In genomic region chr20:23201658-23202057, GRCh38 we compare ENCODE assay signal across 14 cellular contexts.
DNase-seq lines count a peak whose midpoint lies in the region; ATAC-seq, FAIRE-seq and TF ChIP-seq lines count a peak whose summit lies in the region.
"Had no signal": no experiment of that assay in that cellular context is flagged by ENCODE, and none has a peak within 500 bp of the region (broad histone marks: within the 10 kb centered on the region; RNA-seq: fewer than 3 reads in every experiment).

No MANE protein-coding gene starts in this region.

- H3K27me3 ChIP-seq in right lobe of liver (no peaks in the 10 kb centered on the region), HepG2 (ENCODE audit: control insufficient read depth in 1 of 2, insufficient read depth in 2 of 2, low read length in 2 of 2) (peaks cover 0 to 14% of the 10 kb centered on the region in 2 experiments; a peak in 2 of 5 replicates)
- no peaks in the 10 kb centered on the region for H3K27me3 ChIP-seq in CD8-positive, alpha-beta T cell (ENCODE audit: insufficient read depth, low read length)
- H3K27me3 ChIP-seq: BLaER1 had no signal

- no peak overlapping the region for H3K27ac Mint-ChIP-seq in CD8-positive, alpha-beta T cell
- H3K27ac Mint-ChIP-seq: CD4-positive, alpha-beta memory T cell had no signal

- TF ChIP-seq CTCF in right lobe of liver (IDR thresholded peaks at IDR 0.05) (no peak), HepG2 (CRISPR knock-in tag; IDR thresholded peaks at IDR 0.05) (no peak), VCaP (conservative IDR thresholded peaks at IDR 0.05) (no peak)
- TF ChIP-seq CTCF in CD8-positive, alpha-beta T cell (IDR thresholded peaks at IDR 0.05): no peak

- POLR2A ChIA-PET in HepG2 (lab: Yijun Ruan, JAX): no interaction called here
- POLR2A ChIA-PET in CD8-positive, alpha-beta T cell (lab: Charles Lee): no interaction called here

- H4K20me1 ChIP-seq in HepG2 (ENCODE audit: insufficient read depth, low read length): no peaks in the 10 kb centered on the region
- H4K20me1 ChIP-seq: BLaER1 had no signal

- H3K27me3 Mint-ChIP-seq in CD8-positive, alpha-beta T cell (ENCODE audit: low read depth): peaks cover 9% of the 10 kb centered on the region

- BruUV-seq in HepG2 (replicated peaks; lab: Mats Ljungman, UMichigan): no TSS peak

- no peak for FAIRE-seq in HepG2 (lab: Jason Lieb, UNC)

- intact Hi-C loops in right lobe of liver (cut with DNase I) (no loop called here), HepG2 (cut with micrococcal nuclease; ENCODE audit: unreplicated experiment) (loop anchor here (1.0 to 2.0 kb wide), 2 partner anchors 158 to 351 kb away; no protein-coding TSS in a partner anchor)
- intact Hi-C loops in CD8-positive, alpha-beta T cell (cut with DNase I, micrococcal nuclease): no loop called here

- no peaks in the 10 kb centered on the region for H3K36me3 Mint-ChIP-seq in CD8-positive, alpha-beta T cell
- H3K36me3 Mint-ChIP-seq: CD4-positive, alpha-beta memory T cell had no signal

- H3K9ac ChIP-seq in HepG2 (ENCODE audit: insufficient read depth, low read depth, low read length): no peak overlapping the region
- H3K9ac ChIP-seq: BLaER1, GM23248 had no signal

- H3K4me2 ChIP-seq in HepG2 (ENCODE audit: low read depth, low read length): no peak overlapping the region
- H3K4me2 ChIP-seq: BLaER1 had no signal

- H3K27ac ChIP-seq in right lobe of liver: no peak overlapping the region
- no peak overlapping the region for H3K27ac ChIP-seq in HepG2 (ENCODE audit: extremely low read length, insufficient read depth, low read length)
- H3K27ac ChIP-seq in VCaP: peak overlapping the region; percentile 92
- no peak overlapping the region for H3K27ac ChIP-seq in CD8-positive, alpha-beta T cell (ENCODE audit: low read depth, low read length)
- H3K27ac ChIP-seq: BLaER1, GM23248 had no signal

- TF ChIP-seq RAD21 in HepG2 (CRISPR knock-in tag; IDR thresholded peaks at IDR 0.05): no peak

- ATAC-seq in right lobe of liver (peak; percentile 11 to 68 (median 38)), HepG2 (no peak), GM19467 (IDR thresholded peaks at IDR 0.05; ENCODE audit: unreplicated experiment) (no peak), GM21515 (IDR thresholded peaks at IDR 0.05; ENCODE audit: unreplicated experiment) (no peak)
- ATAC-seq in CD8-positive, alpha-beta T cell: no peak

- DNase-seq in right lobe of liver (no peak), HepG2 (ENCODE audit: low spot score) (no peak), iPS-NIHi7 (ENCODE audit: extremely low spot score) (peak; percentile 1)
- DNase-seq in CD8-positive, alpha-beta T cell: no peak
- DNase-seq: DMS79 treated with DMSO at 0.1 percent for 48 hours, GF-D8 had no signal

- H3K4me1 Mint-ChIP-seq in CD8-positive, alpha-beta T cell (ENCODE audit: low read depth): no peaks in the 10 kb centered on the region

- H3K4me3 Mint-ChIP-seq in CD8-positive, alpha-beta T cell: no peak overlapping the region
- H3K4me3 Mint-ChIP-seq: CD4-positive, alpha-beta memory T cell had no signal

- H3K79me2 ChIP-seq in HepG2 (ENCODE audit: insufficient read depth, low read length): no peaks in the 10 kb centered on the region

- no peaks in the 10 kb centered on the region for H3K9me3 ChIP-seq in right lobe of liver
- H3K9me3 ChIP-seq in HepG2 (ENCODE audit: low read length): no peaks in the 10 kb centered on the region
- no peaks in the 10 kb centered on the region for H3K9me3 ChIP-seq in CD8-positive, alpha-beta T cell (ENCODE audit: low read length)
- H3K9me3 ChIP-seq: HAP-1 had no signal

- H2AFZ ChIP-seq in HepG2 (ENCODE audit: low read length): no peak overlapping the region
- H2AFZ ChIP-seq: GM23248 had no signal

- TF ChIP-seq POLR2A in right lobe of liver (IDR thresholded peaks at IDR 0.05) (no peak), HepG2 (IDR thresholded peaks at IDR 0.05; ENCODE audit: insufficient read depth in 1 of 2, low read depth in 2 of 2, low read length in 2 of 2) (no peak)

- no peak for TF ChIP-seq EP300 in HepG2 (IDR thresholded peaks at IDR 0.05; ENCODE audit: low read depth in 2 of 2, low read length in 2 of 2)
- TF ChIP-seq EP300 in HepG2 (CRISPR knock-in tag; IDR thresholded peaks at IDR 0.05; ENCODE audit: borderline replicate concordance): no peak

- no peaks in the 10 kb centered on the region for H3K4me1 ChIP-seq in right lobe of liver
- H3K4me1 ChIP-seq in HepG2 (ENCODE audit: insufficient read depth, low read length): no peaks in the 10 kb centered on the region
- H3K4me1 ChIP-seq in CD8-positive, alpha-beta T cell (ENCODE audit: insufficient read depth, low read length): no peaks in the 10 kb centered on the region
- H3K4me1 ChIP-seq: HAP-1 had no signal

- H3K4me3 ChIP-seq in right lobe of liver: no peak overlapping the region
- no peak overlapping the region for H3K4me3 ChIP-seq in HepG2 (replicated peaks in 1 of 3; ENCODE audit: insufficient read depth in 1 of 3, low read depth in 2 of 3, low read length in 3 of 3)
- H3K4me3 ChIP-seq in CD8-positive, alpha-beta T cell (ENCODE audit: low read depth, low read length): no peak overlapping the region
- H3K4me3 ChIP-seq: BLaER1, GM23248, HAP-1 had no signal

- H3K36me3 ChIP-seq in right lobe of liver (no peaks in the 10 kb centered on the region), HepG2 (replicated peaks in 1 of 2; ENCODE audit: control insufficient read depth in 1 of 2, insufficient read depth in 2 of 2, low read length in 2 of 2) (no peaks in the 10 kb centered on the region)
- H3K36me3 ChIP-seq in CD8-positive, alpha-beta T cell (ENCODE audit: insufficient read depth, low read length): no peaks in the 10 kb centered on the region
- H3K36me3 ChIP-seq: BLaER1, HAP-1 had no signal

- in situ Hi-C loops in HepG2 (cut with HindIII; ENCODE audit: extremely low pct_ligation_motif_present, low pct_unique_long_range_greater_than_20kb): loop anchor here (5.0 to 10.0 kb wide), 2 partner anchors 509 to 867 kb away; no protein-coding TSS in a partner anchor

- CTCF ChIA-PET in HepG2 (lab: Yijun Ruan, JAX; ENCODE audit: low intra/inter-chr PET ratio, low total read pairs): interaction anchor here (1.8 to 2.0 kb wide), 2 partner anchors 159 to 510 kb away, joined by 6 to 8 read pairs; no protein-coding TSS in a partner anchor
- CTCF ChIA-PET in CD8-positive, alpha-beta T cell (lab: Charles Lee): no interaction called here

- WGBS in right lobe of liver (ENCODE audit: insufficient coverage, low coverage, low lambda C conversion rate, missing lambda C conversion rate): 32% methylated on average over 4 of the region's 6 CpGs
- WGBS in HepG2 (ENCODE audit: low lambda C conversion rate): 27% methylated on average over 6 of the region's 6 CpGs

- H3K9me3 Mint-ChIP-seq in CD8-positive, alpha-beta T cell: no peaks in the 10 kb centered on the region
- H3K9me3 Mint-ChIP-seq: CD14-positive monocyte had no signal

TF ChIP-seq in HepG2, 621 proteins besides CTCF, POLR2A, EP300 and RAD21:
- TF ChIP-seq PITX1 (CRISPR knock-in tag; IDR thresholded peaks at IDR 0.05): no peak
- TF ChIP-seq, protein P1, sequence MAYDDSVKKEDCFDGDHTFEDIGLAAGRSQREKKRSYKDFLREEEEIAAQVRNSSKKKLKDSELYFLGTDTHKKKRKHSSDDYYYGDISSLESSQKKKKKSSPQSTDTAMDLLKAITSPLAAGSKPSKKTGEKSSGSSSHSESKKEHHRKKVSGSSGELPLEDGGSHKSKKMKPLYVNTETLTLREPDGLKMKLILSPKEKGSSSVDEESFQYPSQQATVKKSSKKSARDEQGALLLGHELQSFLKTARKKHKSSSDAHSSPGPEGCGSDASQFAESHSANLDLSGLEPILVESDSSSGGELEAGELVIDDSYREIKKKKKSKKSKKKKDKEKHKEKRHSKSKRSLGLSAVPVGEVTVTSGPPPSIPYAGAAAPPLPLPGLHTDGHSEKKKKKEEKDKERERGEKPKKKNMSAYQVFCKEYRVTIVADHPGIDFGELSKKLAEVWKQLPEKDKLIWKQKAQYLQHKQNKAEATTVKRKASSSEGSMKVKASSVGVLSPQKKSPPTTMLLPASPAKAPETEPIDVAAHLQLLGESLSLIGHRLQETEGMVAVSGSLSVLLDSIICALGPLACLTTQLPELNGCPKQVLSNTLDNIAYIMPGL (CRISPR knock-in tag; IDR thresholded peaks at IDR 0.05; ENCODE audit: borderline replicate concordance in 1 of 2, low read depth in 1 of 2): no peak
- no peak for TF ChIP-seq ZNF510 (CRISPR knock-in tag; IDR thresholded peaks at IDR 0.05; ENCODE audit: low read depth)
- TF ChIP-seq SP4 (CRISPR knock-in tag; IDR thresholded peaks at IDR 0.05): no peak
- no peak for TF ChIP-seq MNT (IDR thresholded peaks at IDR 0.05)
- no peak for TF ChIP-seq SP2 (CRISPR knock-in tag; IDR thresholded peaks at IDR 0.05)
- TF ChIP-seq, protein P2, sequence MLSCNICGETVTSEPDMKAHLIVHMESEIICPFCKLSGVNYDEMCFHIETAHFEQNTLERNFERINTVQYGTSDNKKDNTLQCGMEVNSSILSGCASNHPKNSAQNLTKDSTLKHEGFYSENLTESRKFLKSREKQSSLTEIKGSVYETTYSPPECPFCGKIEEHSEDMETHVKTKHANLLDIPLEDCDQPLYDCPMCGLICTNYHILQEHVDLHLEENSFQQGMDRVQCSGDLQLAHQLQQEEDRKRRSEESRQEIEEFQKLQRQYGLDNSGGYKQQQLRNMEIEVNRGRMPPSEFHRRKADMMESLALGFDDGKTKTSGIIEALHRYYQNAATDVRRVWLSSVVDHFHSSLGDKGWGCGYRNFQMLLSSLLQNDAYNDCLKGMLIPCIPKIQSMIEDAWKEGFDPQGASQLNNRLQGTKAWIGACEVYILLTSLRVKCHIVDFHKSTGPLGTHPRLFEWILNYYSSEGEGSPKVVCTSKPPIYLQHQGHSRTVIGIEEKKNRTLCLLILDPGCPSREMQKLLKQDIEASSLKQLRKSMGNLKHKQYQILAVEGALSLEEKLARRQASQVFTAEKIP (CRISPR knock-in tag; IDR thresholded peaks at IDR 0.05; ENCODE audit: borderline replicate concordance): no peak
TF ChIP-seq in HepG2: peak in this region for 0.

Comparison
In these comparisons a context has a peak if more than half of its experiments do, and no peak if none do; other contexts are left out.
1. ATAC-seq: peak in right lobe of liver (4 of 4); none in HepG2 (single experiment), GM19467 (single experiment), CD8-positive, alpha-beta T cell (single experiment) and GM21515 (single experiment).